11 cellular contexts compared by ENCODE assay signal in the genomic region with DNA sequence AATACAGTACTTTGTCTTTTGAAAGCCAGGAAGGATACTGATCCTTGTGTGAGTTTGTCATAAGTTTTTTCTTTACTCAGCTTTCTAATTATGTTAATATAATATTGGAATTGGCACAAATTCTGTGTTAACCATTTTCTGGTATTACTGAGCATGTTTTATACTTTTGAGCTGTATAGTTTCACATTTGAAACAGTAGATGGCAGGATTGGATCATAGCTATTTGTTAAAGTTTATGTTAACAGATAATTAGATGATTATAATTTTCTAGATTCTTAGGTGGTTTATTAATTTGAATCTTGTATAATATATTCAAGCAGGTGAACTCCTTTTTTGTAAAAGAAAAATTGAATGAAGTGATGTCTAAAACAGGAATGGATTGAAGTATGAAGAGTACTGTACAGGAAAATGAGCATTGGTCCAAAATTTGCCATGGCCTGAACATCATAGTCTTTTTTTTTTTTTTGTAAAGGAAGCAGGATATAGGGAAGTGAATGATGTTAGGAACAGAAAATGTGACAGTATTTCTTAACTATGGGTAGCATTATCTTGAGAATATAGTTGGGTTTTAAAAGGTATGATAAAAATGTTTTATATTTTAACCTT.
DNase-seq lines count a peak whose midpoint lies in the region; ATAC-seq, FAIRE-seq and TF ChIP-seq lines count a peak whose summit lies in the region.
"Had no signal": no experiment of that assay in that cellular context is flagged by ENCODE, and none has a peak within 500 bp of the region (broad histone marks: within the 10 kb centered on the region; RNA-seq: fewer than 3 reads in every experiment).

No MANE protein-coding gene starts in this region.

- H3K36me3 ChIP-seq in GM23248 (ENCODE audit: low read depth), result no peaks in the 10 kb centered on the region
- peaks cover 3 to 8% of the 10 kb centered on the region in 2 experiments; a peak in 3 of 5 replicates for H3K36me3 ChIP-seq in HepG2 (replicated peaks in 1 of 2; ENCODE audit: control insufficient read depth in 1 of 2, insufficient read depth in 2 of 2, low read length in 2 of 2)
- no peaks in the 10 kb centered on the region for H3K36me3 ChIP-seq in vagina

- H3K4me1 Mint-ChIP-seq in activated T-helper 1 cell treated with anti-CD3 and anti-CD28 coated beads, Interleukin-12 subunit alpha, Interleukin-12 subunit beta, Interleukin-2, Interleukin-4 antibody, amounts not matched to agents 30 ng/mL and 10 ng/mL and 1 ng/mL, durations not matched to agents 14 hours and 24 hours and 36 hours (ENCODE audit: low read depth), result peaks cover 15% of the 10 kb centered on the region

- H3K4me3 Mint-ChIP-seq in activated T-helper 1 cell treated with anti-CD3 and anti-CD28 coated beads, Interleukin-12 subunit alpha, Interleukin-12 subunit beta, Interleukin-2, Interleukin-4 antibody, amounts not matched to agents 30 ng/mL and 10 ng/mL and 1 ng/mL, durations not matched to agents 14 hours and 24 hours and 36 hours, result no peak overlapping the region

- H3K4me1 ChIP-seq in GM23248 (ENCODE audit: insufficient read depth) (no peaks in the 10 kb centered on the region), HepG2 (ENCODE audit: insufficient read depth, low read length) (no peaks in the 10 kb centered on the region), vagina (no peaks in the 10 kb centered on the region)

- H3K9me2 ChIP-seq in GM23248 (ENCODE audit: insufficient read depth), result no peaks in the 10 kb centered on the region

- 0 out of 2 replicates have a peak, but pooled peaks cover 5% of the 10 kb centered on the region for H3K27me3 ChIP-seq in GM23248 (replicated peaks; ENCODE audit: insufficient read depth)
- H3K27me3 ChIP-seq in HepG2 (ENCODE audit: control insufficient read depth in 1 of 2, insufficient read depth in 2 of 2, low read length in 2 of 2), result no peaks in the 10 kb centered on the region
- H3K27me3 ChIP-seq in vagina, result no peaks in the 10 kb centered on the region

- no peak for ATAC-seq in HepG2

- BruUV-seq in HepG2 (replicated peaks; lab: Mats Ljungman, UMichigan), result no TSS peak

- no peak overlapping the region for H3K4me3 ChIP-seq in GM23248
- H3K4me3 ChIP-seq in HepG2 (replicated peaks in 1 of 3; ENCODE audit: insufficient read depth in 1 of 3, low read depth in 2 of 3, low read length in 3 of 3), result no peak overlapping the region
- H3K4me3 ChIP-seq in vagina, result no peak overlapping the region

- no peak for TF ChIP-seq EP300 in HepG2 (IDR thresholded peaks at IDR 0.05; ENCODE audit: low read depth in 2 of 2, low read length in 2 of 2)
- no peak for TF ChIP-seq EP300 in HepG2 (CRISPR knock-in tag; IDR thresholded peaks at IDR 0.05; ENCODE audit: borderline replicate concordance)

- no peaks in the 10 kb centered on the region for H3K27me3 Mint-ChIP-seq in activated T-helper 1 cell treated with anti-CD3 and anti-CD28 coated beads, Interleukin-12 subunit alpha, Interleukin-12 subunit beta, Interleukin-2, Interleukin-4 antibody, amounts not matched to agents 30 ng/mL and 10 ng/mL and 1 ng/mL, durations not matched to agents 14 hours and 24 hours and 36 hours (ENCODE audit: insufficient read depth)

- no peaks in the 10 kb centered on the region for H3F3A ChIP-seq in GM23248 (ENCODE audit: insufficient read depth)

- intact Hi-C loops in activated T-helper 1 cell treated with anti-CD3 and anti-CD28 coated beads, Interleukin-12 subunit alpha, Interleukin-12 subunit beta, Interleukin-2, Interleukin-4 antibody, amounts not matched to agents 30 ng/mL and 10 ng/mL and 1 ng/mL, durations not matched to agents 14 hours and 24 hours and 36 hours (cut with micrococcal nuclease), result loop anchor here (1.0 to 10.0 kb wide), 4 partner anchors 117 to 284 kb away; a partner anchor contains a TSS
- intact Hi-C loops in HepG2 (cut with micrococcal nuclease; ENCODE audit: unreplicated experiment) (loop anchor here (1.0 to 10.0 kb wide), 3 partner anchors 117 to 253 kb away; no protein-coding TSS in a partner anchor), vagina (cut with DNase I) (no loop called here)

- no peak overlapping the region for H3K4me2 ChIP-seq in GM23248 (ENCODE audit: unreplicated experiment)
- no peak overlapping the region for H3K4me2 ChIP-seq in HepG2 (ENCODE audit: low read depth, low read length)

- TF ChIP-seq CTCF in HepG2 (CRISPR knock-in tag; IDR thresholded peaks at IDR 0.05) (peak; percentile 28), vagina (IDR thresholded peaks at IDR 0.05) (peak in 1 of 3 experiments; percentile 21)

- H4K20me1 ChIP-seq in GM23248 (ENCODE audit: insufficient read depth) (no peaks in the 10 kb centered on the region), HepG2 (ENCODE audit: insufficient read depth, low read length) (no peaks in the 10 kb centered on the region)

- no peak for TF ChIP-seq POLR2A in HepG2 (IDR thresholded peaks at IDR 0.05; ENCODE audit: insufficient read depth in 1 of 2, low read depth in 2 of 2, low read length in 2 of 2)
- TF ChIP-seq POLR2A in vagina (IDR thresholded peaks at IDR 0.05), result no peak

- in situ Hi-C loops in GM23248 (cut with MboI) (no loop called here), HepG2 (cut with HindIII; ENCODE audit: extremely low pct_ligation_motif_present, low pct_unique_long_range_greater_than_20kb) (loop anchor here (5.0 kb wide), 1 partner anchor 117 kb away; no protein-coding TSS in a partner anchor)

- CTCF ChIA-PET in HepG2 (lab: Yijun Ruan, JAX; ENCODE audit: low intra/inter-chr PET ratio, low total read pairs), result interaction anchor here (2.3 kb wide), 1 partner anchor 118 kb away, joined by 22 read pairs; no protein-coding TSS in a partner anchor

- H3K27ac ChIP-seq in GM23248 (no peak overlapping the region), HepG2 (ENCODE audit: extremely low read length, insufficient read depth, low read length) (no peak overlapping the region), vagina (no peak overlapping the region)

- H3K36me3 Mint-ChIP-seq in activated T-helper 1 cell treated with anti-CD3 and anti-CD28 coated beads, Interleukin-12 subunit alpha, Interleukin-12 subunit beta, Interleukin-2, Interleukin-4 antibody, amounts not matched to agents 30 ng/mL and 10 ng/mL and 1 ng/mL, durations not matched to agents 14 hours and 24 hours and 36 hours (ENCODE audit: low read depth), result peaks cover 32% of the 10 kb centered on the region

- no peak for FAIRE-seq in HepG2 (lab: Jason Lieb, UNC)

- TF ChIP-seq RAD21 in HepG2 (CRISPR knock-in tag; IDR thresholded peaks at IDR 0.05), result no peak

- H2AFZ ChIP-seq in GM23248 (no peak overlapping the region), HepG2 (ENCODE audit: low read length) (no peak overlapping the region)

- H3K9me3 ChIP-seq in GM23248 (ENCODE audit: low read depth), result no peaks in the 10 kb centered on the region
- no peaks in the 10 kb centered on the region for H3K9me3 ChIP-seq in HepG2 (ENCODE audit: low read length)
- H3K9me3 ChIP-seq in vagina, result no peaks in the 10 kb centered on the region

- POLR2A ChIA-PET in HepG2 (lab: Yijun Ruan, JAX), result interaction anchor here (1.4 kb wide), 1 partner anchor 118 kb away, joined by 4 read pairs; no protein-coding TSS in a partner anchor

- H3K79me2 ChIP-seq in GM23248 (ENCODE audit: insufficient read depth) (no peaks in the 10 kb centered on the region), HepG2 (ENCODE audit: insufficient read depth, low read length) (no peaks in the 10 kb centered on the region)

- H3K9ac ChIP-seq in GM23248 (no peak overlapping the region), HepG2 (ENCODE audit: insufficient read depth, low read depth, low read length) (no peak overlapping the region)

- H3K27ac Mint-ChIP-seq in activated T-helper 1 cell treated with anti-CD3 and anti-CD28 coated beads, Interleukin-12 subunit alpha, Interleukin-12 subunit beta, Interleukin-2, Interleukin-4 antibody, amounts not matched to agents 30 ng/mL and 10 ng/mL and 1 ng/mL, durations not matched to agents 14 hours and 24 hours and 36 hours, result peak overlapping the region; percentile 18

- no peaks in the 10 kb centered on the region for H3K9me3 Mint-ChIP-seq in activated T-helper 1 cell treated with anti-CD3 and anti-CD28 coated beads, Interleukin-12 subunit alpha, Interleukin-12 subunit beta, Interleukin-2, Interleukin-4 antibody, amounts not matched to agents 30 ng/mL and 10 ng/mL and 1 ng/mL, durations not matched to agents 14 hours and 24 hours and 36 hours

- peak; percentile 18 for DNase-seq in CD1c-positive myeloid dendritic cell (ENCODE audit: extremely low spot score)
- DNase-seq in GM23248, result peak; percentile 40
- DNase-seq in activated T-helper 1 cell treated with anti-CD3 and anti-CD28 coated beads, Interleukin-12 subunit alpha, Interleukin-12 subunit beta, Interleukin-2, Interleukin-4 antibody, amounts not matched to agents 30 ng/mL and 10 ng/mL and 1 ng/mL, durations not matched to agents 14 hours and 24 hours and 36 hours (ENCODE audit: low spot score), result no peak
- no peak for DNase-seq in HepG2 (ENCODE audit: low spot score)
- DNase-seq in vagina (ENCODE audit: extremely low spot score in 2 of 2), result no peak
- DNase-seq in NCI-H1930 (lab: John Stamatoyannopoulos, UW), result no peak
- DNase-seq in activated CD4-positive, CD25-positive, alpha-beta regulatory T cell treated with anti-CD3 and anti-CD28 coated beads, Interleukin-2, amount 50 U/mL, for 72 hours, result no peak
- DNase-seq in glomerular visceral epithelial cell (ENCODE audit: extremely low spot score), result no peak
- DNase-seq: amniotic stem cell, NCI-H774, posterior cingulate gyrus had no signal

TF ChIP-seq in HepG2, 621 proteins besides CTCF, POLR2A, EP300 and RAD21 (continues in another document):
- TF ChIP-seq STAG1 (CRISPR knock-in tag; IDR thresholded peaks at IDR 0.05) (peak; percentile 36), ARID2 (CRISPR knock-in tag; IDR thresholded peaks at IDR 0.05; ENCODE audit: borderline replicate concordance) (no peak), RARA (CRISPR knock-in tag; IDR thresholded peaks at IDR 0.05) (no peak), ZMAT3 (CRISPR knock-in tag; conservative IDR thresholded peaks at IDR 0.05) (no peak)
- TF ChIP-seq, protein P1, sequence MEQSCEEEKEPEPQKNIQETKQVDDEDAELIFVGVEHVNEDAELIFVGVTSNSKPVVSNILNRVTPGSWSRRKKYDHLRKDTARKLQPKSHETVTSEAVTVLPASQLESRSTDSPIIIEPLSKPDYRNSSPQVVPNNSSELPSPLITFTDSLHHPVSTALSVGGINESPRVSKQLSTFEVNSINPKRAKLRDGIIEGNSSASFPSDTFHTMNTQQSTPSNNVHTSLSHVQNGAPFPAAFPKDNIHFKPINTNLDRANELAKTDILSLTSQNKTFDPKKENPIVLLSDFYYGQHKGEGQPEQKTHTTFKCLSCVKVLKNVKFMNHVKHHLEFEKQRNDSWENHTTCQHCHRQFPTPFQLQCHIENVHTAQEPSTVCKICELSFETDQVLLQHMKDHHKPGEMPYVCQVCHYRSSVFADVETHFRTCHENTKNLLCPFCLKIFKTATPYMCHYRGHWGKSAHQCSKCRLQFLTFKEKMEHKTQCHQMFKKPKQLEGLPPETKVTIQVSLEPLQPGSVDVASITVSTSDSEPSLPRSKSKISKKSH (CRISPR knock-in tag; IDR thresholded peaks at IDR 0.05; ENCODE audit: borderline replicate concordance), result no peak

Comparison
In these comparisons a context has a peak if more than half of its experiments do, and no peak if none do; other contexts are left out.
1. DNase-seq: peak in CD1c-positive myeloid dendritic cell (single experiment) and GM23248 (single experiment); none in activated T-helper 1 cell treated with anti-CD3 and anti-CD28 coated beads, Interleukin-12 subunit alpha, Interleukin-12 subunit beta, Interleukin-2, Interleukin-4 antibody, amounts not matched to agents 30 ng/mL and 10 ng/mL and 1 ng/mL, durations not matched to agents 14 hours and 24 hours and 36 hours (single experiment), HepG2 (single experiment), vagina (0 of 2), NCI-H1930 (0 of 2), activated CD4-positive, CD25-positive, alpha-beta regulatory T cell treated with anti-CD3 and anti-CD28 coated beads, Interleukin-2, amount 50 U/mL, for 72 hours (single experiment) and glomerular visceral epithelial cell (single experiment).